ENCODE assay signal across 32 cellular contexts in genomic region chr22:27507066-27507715, GRCh38.
A peak's percentile ranks its signal among the peaks of the same experiment; 100 is the strongest.
DNase-seq lines count a peak whose midpoint lies in the region; ATAC-seq, FAIRE-seq and TF ChIP-seq lines count a peak whose summit lies in the region.
"Had no signal": no experiment of that assay in that cellular context is flagged by ENCODE, and none has a peak within 500 bp of the region (broad histone marks: within the 10 kb centered on the region; RNA-seq: fewer than 3 reads in every experiment).

No MANE protein-coding gene starts in this region.

- no peaks in the 10 kb centered on the region for H3K36me3 ChIP-seq in left ventricle myocardium inferior
- H3K36me3 ChIP-seq in keratinocyte (ENCODE audit: control insufficient read depth in 2 of 2, extremely low read depth in 1 of 2, insufficient read depth in 2 of 2, low read length in 2 of 2), result no peaks in the 10 kb centered on the region
- no peaks in the 10 kb centered on the region for H3K36me3 ChIP-seq in skeletal muscle tissue (ENCODE audit: control insufficient read depth in 3 of 3, insufficient read depth in 3 of 3, low read length in 3 of 3)
- H3K36me3 ChIP-seq: lower lobe of right lung, WERI-Rb-1 had no signal

- no peaks in the 10 kb centered on the region for H3K79me2 ChIP-seq in keratinocyte (ENCODE audit: control insufficient read depth, insufficient read depth, low read length)

- H3K4me2 ChIP-seq in keratinocyte (ENCODE audit: control insufficient read depth, extremely low read depth, insufficient read depth, low read depth, low read length), result peak overlapping the region; percentile 62

- H3K4me1 ChIP-seq in left ventricle myocardium inferior, result peaks cover 10% of the 10 kb centered on the region
- H3K4me1 ChIP-seq in keratinocyte (ENCODE audit: control insufficient read depth, extremely low read depth, insufficient read depth, low read length), result peaks cover 39% of the 10 kb centered on the region
- H3K4me1 ChIP-seq in skeletal muscle tissue (ENCODE audit: control insufficient read depth in 3 of 3, insufficient read depth in 3 of 3, low read length in 3 of 3), result peaks cover 62 to 78% (median 73%) of the 10 kb centered on the region in 3 donors

- H3K4me3 ChIP-seq in left ventricle myocardium inferior, result no peak overlapping the region
- peak overlapping the region in 2 of 3 experiments; percentile 3 to 47 for H3K4me3 ChIP-seq in keratinocyte (ENCODE audit: control insufficient read depth in 2 of 3, extremely low read depth in 1 of 3, insufficient read depth in 2 of 3, low read depth in 1 of 3, low read length in 3 of 3)
- no peak overlapping the region for H3K4me3 ChIP-seq in skeletal muscle tissue (ENCODE audit: low read length in 3 of 3)
- H3K4me3 ChIP-seq: lower lobe of right lung had no signal

- TF ChIP-seq CTCF in left ventricle myocardium inferior (IDR thresholded peaks at IDR 0.05; ENCODE audit: borderline replicate concordance) (no peak), keratinocyte (optimal IDR thresholded peaks at IDR 0.05 in 1 of 3, IDR thresholded peaks at IDR 0.05 in 1 of 3, conservative IDR thresholded peaks at IDR 0.05 in 1 of 3; ENCODE audit: extremely low read depth in 1 of 3, insufficient read depth in 2 of 3, low read length in 3 of 3) (no peak)

- no peaks in the 10 kb centered on the region for H3K27me3 Mint-ChIP-seq in T-helper 2 cell treated with Interferon-gamma antibody and Interleukin-4, amounts not matched to agents 5 μg/mL and 100 μg/mL, for 36 hours (ENCODE audit: low read depth)

- intact Hi-C loops in Right ventricle myocardium inferior (cut with DNase I), result loop anchor here (5.0 kb wide), 1 partner anchor 85 kb away; no protein-coding TSS in a partner anchor
- intact Hi-C loops in left ventricle myocardium inferior (cut with micrococcal nuclease), result no loop called here

- no peak overlapping the region for H3K9ac ChIP-seq in keratinocyte (ENCODE audit: control insufficient read depth, extremely low read depth, insufficient read depth, low read length)
- H3K9ac ChIP-seq in skeletal muscle tissue (ENCODE audit: low read depth in 1 of 3, low read length in 3 of 3), result no peak overlapping the region

- TF ChIP-seq POLR2A in GM12891 (IDR thresholded peaks at IDR 0.05; ENCODE audit: low read depth, low read length), result no peak

- H3K4me3 Mint-ChIP-seq in T-helper 2 cell treated with Interferon-gamma antibody and Interleukin-4, amounts not matched to agents 5 μg/mL and 100 μg/mL, for 36 hours, result no peak overlapping the region
- H3K4me3 Mint-ChIP-seq: natural killer cell treated with Interleukin-12 subunit alpha and Interleukin-12 subunit beta and Interleukin-15 and Interleukin-18, amount 100 ng/mL, for 72 hours had no signal

- H3K27me3 ChIP-seq in left ventricle myocardium inferior (ENCODE audit: low read depth) (peaks cover 43% of the 10 kb centered on the region), keratinocyte (ENCODE audit: control insufficient read depth, extremely low read depth, insufficient read depth, low read length) (no peaks in the 10 kb centered on the region), skeletal muscle tissue (ENCODE audit: control insufficient read depth in 3 of 3, insufficient read depth in 3 of 3, low read length in 3 of 3) (no peaks in the 10 kb centered on the region)

- no peaks in the 10 kb centered on the region for H3K4me1 Mint-ChIP-seq in T-helper 2 cell treated with Interferon-gamma antibody and Interleukin-4, amounts not matched to agents 5 μg/mL and 100 μg/mL, for 36 hours (ENCODE audit: low read depth)

- FAIRE-seq in keratinocyte (lab: Jason Lieb, UNC) (peak; percentile 39), GM12891 (lab: Jason Lieb, UNC) (no peak)
- FAIRE-seq: HTR-8/SVneo, small intestine had no signal

- H4K20me1 ChIP-seq in keratinocyte (ENCODE audit: control insufficient read depth, extremely low read depth, insufficient read depth, low read length), result no peaks in the 10 kb centered on the region

- dilution Hi-C loops in keratinocyte (cut with MboI; ENCODE audit: extremely low pct_ligation_motif_present, low sequenced_read_pairs), result no loop called here

- no peak overlapping the region for H2AFZ ChIP-seq in keratinocyte (ENCODE audit: control insufficient read depth, low read length)

- H3K36me3 Mint-ChIP-seq in T-helper 2 cell treated with Interferon-gamma antibody and Interleukin-4, amounts not matched to agents 5 μg/mL and 100 μg/mL, for 36 hours (ENCODE audit: low read depth), result no peaks in the 10 kb centered on the region
- H3K36me3 Mint-ChIP-seq: natural killer cell treated with Interleukin-12 subunit alpha and Interleukin-12 subunit beta and Interleukin-15 and Interleukin-18, amount 100 ng/mL, for 72 hours had no signal

- no peak overlapping the region for H3K27ac Mint-ChIP-seq in T-helper 2 cell treated with Interferon-gamma antibody and Interleukin-4, amounts not matched to agents 5 μg/mL and 100 μg/mL, for 36 hours
- H3K27ac Mint-ChIP-seq: activated T-helper 2 cell treated with anti-CD3 and anti-CD28 coated beads, Interferon-gamma antibody, Interleukin-2, Interleukin-4, amounts not matched to agents 10 μg/mL and 5 μg/mL and 100 μg/mL, durations not matched to agents 14 hours and 24 hours and 36 hours; natural killer cell treated with Interleukin-12 subunit alpha and Interleukin-12 subunit beta and Interleukin-15 and Interleukin-18, amount 100 ng/mL, for 72 hours had no signal

- peak; percentile 44 for ATAC-seq in Right ventricle myocardium inferior
- ATAC-seq: lower lobe of right lung; natural killer cell treated with Interleukin-12 subunit alpha and Interleukin-12 subunit beta and Interleukin-15 and Interleukin-18, amount 100 ng/mL, for 72 hours had no signal

- no peak for DNase-seq in Right ventricle myocardium inferior (ENCODE audit: missing footprints)
- no peak for DNase-seq in left ventricle myocardium inferior
- DNase-seq in astrocyte of the hippocampus (ENCODE audit: low read depth, low spot score), result peak; percentile 53
- DNase-seq in keratinocyte (ENCODE audit: low read depth, low spot score), result no peak
- DNase-seq in T-helper 2 cell treated with Interferon-gamma antibody and Interleukin-4, amounts not matched to agents 5 μg/mL and 100 μg/mL, for 36 hours (ENCODE audit: low spot score), result no peak
- DNase-seq in GM12891 (ENCODE audit: insufficient read length, low spot score), result no peak
- DNase-seq in HPDE6-E6E7 (ENCODE audit: extremely low spot score), result no peak
- DNase-seq: 8988T; activated CD4-positive, alpha-beta T cell treated with anti-CD3 and anti-CD28 coated beads for 48 hours; activated CD8-positive, alpha-beta memory T cell treated with anti-CD3 and anti-CD28 coated beads for 24 hours; activated naive CD4-positive, alpha-beta T cell treated with anti-CD3 and anti-CD28 coated beads, Interleukin-2, amount 50 U/mL, for 16 hours; activated T-cell treated with anti-CD3 and anti-CD28 coated beads for 4 hours; amniotic stem cell; DMS79; effector CD8-positive, alpha-beta T cell; GF-D8; HCEC 1CT; islet precursor cell; lower lobe of right lung; NCI-H1092 treated with DMSO at 0.1 percent for 48 hours; NCI-H187 treated with DMSO at 0.1 percent for 48 hours; NCI-H526; SIG-M5; small intestine; stimulated activated naive CD4-positive, alpha-beta T cell; T-helper 9 cell; WERI-Rb-1 had no signal

- H3K27ac ChIP-seq in left ventricle myocardium inferior (replicated peaks) (no peak overlapping the region), keratinocyte (ENCODE audit: control insufficient read depth, insufficient read depth, low read length) (no peak overlapping the region), skeletal muscle tissue (ENCODE audit: low read depth, low read length) (peak overlapping the region; percentile 12)
- H3K27ac ChIP-seq: epithelial cell of prostate, lower lobe of right lung, WERI-Rb-1 had no signal

- H3K9me3 ChIP-seq in left ventricle myocardium inferior (replicated peaks) (peaks cover 8% of the 10 kb centered on the region), keratinocyte (ENCODE audit: control insufficient read depth, low read depth, low read length) (peaks cover 5% of the 10 kb centered on the region), skeletal muscle tissue (ENCODE audit: control insufficient read depth in 3 of 3, low read length in 3 of 3) (no peaks in the 10 kb centered on the region)
- H3K9me3 ChIP-seq: lower lobe of right lung had no signal

- no peaks in the 10 kb centered on the region for H3K9me1 ChIP-seq in keratinocyte (ENCODE audit: control insufficient read depth, extremely low read depth, insufficient read depth, low read length)

- peaks cover 6% of the 10 kb centered on the region for H3K9me3 Mint-ChIP-seq in T-helper 2 cell treated with Interferon-gamma antibody and Interleukin-4, amounts not matched to agents 5 μg/mL and 100 μg/mL, for 36 hours
- H3K9me3 Mint-ChIP-seq: natural killer cell treated with Interleukin-12 subunit alpha and Interleukin-12 subunit beta and Interleukin-15 and Interleukin-18, amount 100 ng/mL, for 72 hours had no signal

TF ChIP-seq in GM12891, 5 proteins besides CTCF, POLR2A, EP300 and RAD21:
- TF ChIP-seq TAF1 (IDR thresholded peaks at IDR 0.05; ENCODE audit: low read depth, low read length) (no peak), PAX5 (IDR thresholded peaks at IDR 0.05; ENCODE audit: insufficient read depth, low read length, severe bottlenecking) (no peak), POU2F2 (IDR thresholded peaks at IDR 0.05; ENCODE audit: low read depth, low read length) (no peak), POLR2AphosphoS5 (IDR thresholded peaks at IDR 0.05; ENCODE audit: low read depth, low read length) (no peak), SPI1 (IDR thresholded peaks at IDR 0.05; ENCODE audit: low read depth, low read length) (no peak)

Comparison
In these comparisons a context has a peak if more than half of its experiments do, and no peak if none do; other contexts are left out.
1. H3K4me3 ChIP-seq: peak in keratinocyte (2 of 3); none in left ventricle myocardium inferior (single experiment) and skeletal muscle tissue (0 of 3).